9 cellular contexts compared by ENCODE assay signal in the genomic region with DNA sequence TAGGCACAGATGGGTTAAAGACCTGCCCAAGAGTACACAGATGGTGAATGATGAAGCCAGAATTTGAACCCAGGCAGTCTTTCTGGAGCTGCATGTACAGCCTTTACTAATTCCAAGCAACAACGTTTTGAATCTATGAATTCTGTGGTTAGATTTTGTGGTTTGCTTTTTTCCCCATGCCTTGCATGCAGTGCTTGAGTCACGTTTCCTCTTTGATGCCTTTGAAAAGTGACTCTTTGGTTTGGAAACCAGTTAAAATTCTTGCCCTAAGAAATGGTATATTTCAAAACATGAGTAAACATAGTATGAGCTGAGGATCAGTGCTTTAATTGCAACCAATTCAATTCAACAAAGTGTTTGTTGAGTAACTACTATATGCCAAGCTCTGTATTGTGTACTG. TPM values are rescaled to one million over a fixed set of nuclear protein-coding genes. Genes with fewer than 3 reads are reported as not detected.
DNase-seq lines count a peak whose midpoint lies in the region; ATAC-seq and TF ChIP-seq lines count a peak whose summit lies in the region.
"Had no signal": no experiment of that assay in that cellular context is flagged by ENCODE, and none has a peak within 500 bp of the region (broad histone marks: within the 10 kb centered on the region; RNA-seq: fewer than 3 reads in every experiment).

No MANE protein-coding gene starts in this region.

- H3K79me2 ChIP-seq in MM.1S (ENCODE audit: low read length), result no peaks in the 10 kb centered on the region
- no peaks in the 10 kb centered on the region for H3K79me2 ChIP-seq in H9 (ENCODE audit: insufficient read depth, low read length)

- no peak overlapping the region for H3K27ac ChIP-seq in CD4-positive, alpha-beta memory T cell (ENCODE audit: low read depth, low read length)
- H3K27ac ChIP-seq in MM.1S (ENCODE audit: low read length) (peak overlapping the region; percentile 11; the same call in 1 of the 2 replicates), H9 (ENCODE audit: insufficient read length, low read depth, low read length) (no peak overlapping the region)
- H3K27ac ChIP-seq: sigmoid colon had no signal

- no peak overlapping the region for H3K4me3 ChIP-seq in CD4-positive, alpha-beta memory T cell (ENCODE audit: low read length in 2 of 2)
- H3K4me3 ChIP-seq in MM.1S (ENCODE audit: low read length) (no peak overlapping the region), kidney epithelial cell (ENCODE audit: low read depth, low read length) (no peak overlapping the region)
- H3K4me3 ChIP-seq: sigmoid colon had no signal

- TF ChIP-seq CTCF in MM.1S (IDR thresholded peaks at IDR 0.05; ENCODE audit: low read length) (no peak), kidney epithelial cell (IDR thresholded peaks at IDR 0.05; ENCODE audit: insufficient read depth, low read length, poor library complexity, severe bottlenecking) (no peak), H9 (conservative IDR thresholded peaks at IDR 0.05) (no peak)

- H3K4ac ChIP-seq in H9 (ENCODE audit: low read depth, low read length), result no peak overlapping the region

- H4K20me1 ChIP-seq in MM.1S (ENCODE audit: insufficient read depth, low read length), result no peaks in the 10 kb centered on the region
- no peaks in the 10 kb centered on the region for H4K20me1 ChIP-seq in H9 (ENCODE audit: control insufficient read depth, insufficient read depth, insufficient read length)

- H3K4me1 Mint-ChIP-seq in CD4-positive, alpha-beta memory T cell, result peaks cover 8 to 28% (median 16%) of the 10 kb centered on the region in 4 donors
- H3K4me1 Mint-ChIP-seq in activated T-cell treated with anti-CD3 and anti-CD28 coated beads, Interleukin-2, amount 50 U/mL, for 24 hours (ENCODE audit: low read depth), result peaks cover 59% of the 10 kb centered on the region
- H3K4me1 Mint-ChIP-seq in H9, result peaks cover 9 to 10% of the 10 kb centered on the region in 2 experiments; a peak in 3 of 4 replicates

- no peak overlapping the region for H2BK20ac ChIP-seq in H9 (ENCODE audit: low read depth, low read length, poor library complexity, severe bottlenecking)

- H4K5ac ChIP-seq in H9 (ENCODE audit: insufficient read length, low read depth, low read length), result no peak overlapping the region

- peak overlapping the region in 2 of 7 donors; percentile 44 to 66 for H3K27ac Mint-ChIP-seq in CD4-positive, alpha-beta memory T cell
- peak overlapping the region; percentile 52 for H3K27ac Mint-ChIP-seq in activated T-cell treated with anti-CD3 and anti-CD28 coated beads, Interleukin-2, amount 50 U/mL, for 24 hours
- H3K27ac Mint-ChIP-seq in H9, result no peak overlapping the region

- no peak overlapping the region for H2BK12ac ChIP-seq in H9 (ENCODE audit: insufficient read length, low read depth, low read length)

- DNase-seq in CD4-positive, alpha-beta memory T cell, result peak; percentile 33 to 73 (median 46)
- DNase-seq in MM.1S (peak; percentile 81), kidney epithelial cell (ENCODE audit: low read depth) (peak; percentile 32), sciatic nerve (ENCODE audit: low spot score) (no peak), H9 (no peak), NCI-H187 treated with DMSO at 0.1 percent for 48 hours (lab: John Stamatoyannopoulos, UW) (no peak), NCI-H524 treated with DMSO at 0.1 percent for 48 hours (lab: John Stamatoyannopoulos, UW) (no peak)
- no peak for DNase-seq in activated T-cell treated with anti-CD3 and anti-CD28 coated beads, Interleukin-2, amount 50 U/mL, for 24 hours
- DNase-seq: sigmoid colon had no signal

- H3K14ac ChIP-seq in H9 (ENCODE audit: insufficient read depth, low read length), result no peak overlapping the region

- H3K4me2 ChIP-seq in MM.1S (ENCODE audit: low read depth, low read length), result peak overlapping the region; percentile 53
- no peak overlapping the region for H3K4me2 ChIP-seq in H9 (ENCODE audit: insufficient read depth, insufficient read length, low read length)

- no peaks in the 10 kb centered on the region for H3K79me1 ChIP-seq in H9 (ENCODE audit: insufficient read depth, low read depth, low read length, poor library complexity, severe bottlenecking)

- no peaks in the 10 kb centered on the region for H3K27me3 ChIP-seq in CD4-positive, alpha-beta memory T cell (ENCODE audit: insufficient read depth, low read length)
- no peaks in the 10 kb centered on the region for H3K27me3 ChIP-seq in MM.1S (replicated peaks; ENCODE audit: insufficient read depth, low read length)
- H3K27me3 ChIP-seq in kidney epithelial cell (ENCODE audit: control insufficient read depth, insufficient read depth, low read length), result no peaks in the 10 kb centered on the region
- H3K27me3 ChIP-seq in H9 (ENCODE audit: insufficient read depth, low read length), result no peaks in the 10 kb centered on the region
- H3K27me3 ChIP-seq: sigmoid colon had no signal

- H2BK15ac ChIP-seq in H9 (ENCODE audit: low read depth, low read length), result no peak overlapping the region

- no peak overlapping the region for H3K23ac ChIP-seq in H9 (ENCODE audit: insufficient read length, low read depth, low read length)

- H3K9me2 ChIP-seq in MM.1S (replicated peaks; ENCODE audit: insufficient read depth, low read length), result no peaks in the 10 kb centered on the region

- H3K27me3 Mint-ChIP-seq in CD4-positive, alpha-beta memory T cell, result peaks cover 0 to 4% of the 10 kb centered on the region in 2 donors
- no peaks in the 10 kb centered on the region for H3K27me3 Mint-ChIP-seq in activated T-cell treated with anti-CD3 and anti-CD28 coated beads, Interleukin-2, amount 50 U/mL, for 24 hours
- H3K27me3 Mint-ChIP-seq in H9 (ENCODE audit: low read depth), result no peaks in the 10 kb centered on the region

- no peak overlapping the region for H2BK5ac ChIP-seq in H9 (ENCODE audit: insufficient read length, low read length)

- no peak overlapping the region for H2AK5ac ChIP-seq in H9 (ENCODE audit: insufficient read length, low read length)

- no peaks in the 10 kb centered on the region for H3K23me2 ChIP-seq in H9 (ENCODE audit: insufficient read length, low read depth, low read length, poor library complexity, severe bottlenecking)

- H3K4me3 Mint-ChIP-seq in CD4-positive, alpha-beta memory T cell, result peak overlapping the region in 4 of 8 donors; percentile 43 to 74 (median 56)
- H3K4me3 Mint-ChIP-seq in activated T-cell treated with anti-CD3 and anti-CD28 coated beads, Interleukin-2, amount 50 U/mL, for 24 hours, result no peak overlapping the region
- H3K4me3 Mint-ChIP-seq in H9, result no peak overlapping the region

- H3K9me3 Mint-ChIP-seq in CD4-positive, alpha-beta memory T cell, result no peaks in the 10 kb centered on the region
- no peaks in the 10 kb centered on the region for H3K9me3 Mint-ChIP-seq in activated T-cell treated with anti-CD3 and anti-CD28 coated beads, Interleukin-2, amount 50 U/mL, for 24 hours
- no peaks in the 10 kb centered on the region; a peak in 1 of 5 replicates for H3K9me3 Mint-ChIP-seq in H9

- no peak overlapping the region for H2AFZ ChIP-seq in MM.1S (ENCODE audit: low read length)
- H2AFZ ChIP-seq in H9 (ENCODE audit: low read length), result no peak overlapping the region

- H4K91ac ChIP-seq in H9 (ENCODE audit: insufficient read length, low read depth, low read length), result no peak overlapping the region

- H3K36me3 ChIP-seq in CD4-positive, alpha-beta memory T cell (ENCODE audit: insufficient read depth, low read length), result no peaks in the 10 kb centered on the region
- no peaks in the 10 kb centered on the region for H3K36me3 ChIP-seq in MM.1S (replicated peaks; ENCODE audit: insufficient read depth, low read length)
- H3K36me3 ChIP-seq in kidney epithelial cell (ENCODE audit: control insufficient read depth, insufficient read depth, low read length), result no peaks in the 10 kb centered on the region
- H3K36me3 ChIP-seq: sigmoid colon had no signal

- H2BK120ac ChIP-seq in H9 (ENCODE audit: low read depth, low read length, poor library complexity, severe bottlenecking), result no peak overlapping the region

- H3K56ac ChIP-seq in H9 (ENCODE audit: insufficient read length, low read depth, low read length), result no peak overlapping the region

- H3K9ac ChIP-seq in MM.1S (ENCODE audit: low read length), result no peak overlapping the region
- H3K9ac ChIP-seq in H9 (ENCODE audit: extremely low read depth, insufficient read length, low read length), result no peak overlapping the region

- H3K18ac ChIP-seq in H9 (ENCODE audit: insufficient read length, low read depth, low read length), result no peak overlapping the region

- H3K36me3 Mint-ChIP-seq in CD4-positive, alpha-beta memory T cell, result no peaks in the 10 kb centered on the region
- no peaks in the 10 kb centered on the region for H3K36me3 Mint-ChIP-seq in activated T-cell treated with anti-CD3 and anti-CD28 coated beads, Interleukin-2, amount 50 U/mL, for 24 hours (ENCODE audit: low read depth)
- H3K36me3 Mint-ChIP-seq in H9 (ENCODE audit: insufficient read depth in 1 of 3, low read depth in 3 of 3), result no peaks in the 10 kb centered on the region; a peak in 1 of 7 replicates

- H4K8ac ChIP-seq in H9 (replicated peaks; ENCODE audit: insufficient read length, low read depth, low read length), result no peak overlapping the region

- POLR2A ChIA-PET in CD4-positive, alpha-beta memory T cell (lab: Charles Lee; ENCODE audit: partially characterized antibody), result interaction anchor here (0.6 to 1.4 kb wide), 2 partner anchors 48 to 413 kb away, joined by 3 to 6 read pairs; partner anchors contain the start of gene PPM1B

- intact Hi-C loops in CD4-positive, alpha-beta memory T cell (cut with micrococcal nuclease), result loop anchor here (1.0 kb wide), 3 partner anchors 33 to 242 kb away; partner anchors contain the start of gene PPM1B
- intact Hi-C loops in sciatic nerve (cut with DNase I), result no loop called here

- peaks cover 6% of the 10 kb centered on the region; the same call in 1 of the 2 replicates for H3F3A ChIP-seq in MM.1S (ENCODE audit: insufficient read depth, low read length)

- WGBS in H9 (ENCODE audit: extremely low coverage, insufficient read length, low lambda C conversion rate), result no CpG with 5 or more reads among the region's 2 CpGs

- H3K9me3 ChIP-seq in CD4-positive, alpha-beta memory T cell (ENCODE audit: control insufficient read depth in 1 of 2, low read length in 2 of 2), result no peaks in the 10 kb centered on the region
- H3K9me3 ChIP-seq in MM.1S (replicated peaks; ENCODE audit: insufficient read depth, low read length) (no peaks in the 10 kb centered on the region), H9 (ENCODE audit: control insufficient read depth, low read depth, low read length) (no peaks in the 10 kb centered on the region)
- H3K9me3 ChIP-seq: sigmoid colon had no signal

- no peak for ATAC-seq in sciatic nerve

- H3T11ph ChIP-seq in H9 (ENCODE audit: low read length), result no peak overlapping the region

- H3K4me1 ChIP-seq in CD4-positive, alpha-beta memory T cell (ENCODE audit: insufficient read depth, low read length), result peaks cover 12% of the 10 kb centered on the region
- H3K4me1 ChIP-seq in MM.1S (ENCODE audit: low read length), result peaks cover 12% of the 10 kb centered on the region
- H3K4me1 ChIP-seq in H9 (ENCODE audit: insufficient read depth, low read length), result no peaks in the 10 kb centered on the region; the same call in 1 of the 2 replicates
- H3K4me1 ChIP-seq: sigmoid colon had no signal

- CTCF ChIA-PET in CD4-positive, alpha-beta memory T cell (lab: Charles Lee; ENCODE audit: partially characterized antibody), result interaction anchor here (0.9 kb wide), 1 partner anchor 33 kb away, joined by 3 read pairs; no protein-coding TSS in a partner anchor

RNA-seq across cellular contexts. Expression of gene PPM1B, which starts 48.2 kb away (rescaled TPM):
- total RNA-seq in CD4-positive, alpha-beta memory T cell, result 10 to 100 TPM; 69.0 to 79.3 TPM
- 10 to 100 TPM; 52.4 to 61.1 TPM for polyA plus RNA-seq in CD4-positive, alpha-beta memory T cell
- total RNA-seq in kidney epithelial cell (22.7 TPM in 2 replicates), sciatic nerve (50.9 TPM), H9 (2021) (148 and 156 TPM in 2 replicates)

Comparison
In these comparisons a context has a peak if more than half of its experiments do, and no peak if none do; other contexts are left out.
1. DNase-seq: peak in CD4-positive, alpha-beta memory T cell (5 of 5), MM.1S (single experiment) and kidney epithelial cell (single experiment); none in activated T-cell treated with anti-CD3 and anti-CD28 coated beads, Interleukin-2, amount 50 U/mL, for 24 hours (single experiment), sciatic nerve (single experiment), H9 (single experiment), NCI-H187 treated with DMSO at 0.1 percent for 48 hours (single experiment) and NCI-H524 treated with DMSO at 0.1 percent for 48 hours (single experiment).